Comparison of ENCODE assay signal across 10 cellular contexts in the genomic region with DNA sequence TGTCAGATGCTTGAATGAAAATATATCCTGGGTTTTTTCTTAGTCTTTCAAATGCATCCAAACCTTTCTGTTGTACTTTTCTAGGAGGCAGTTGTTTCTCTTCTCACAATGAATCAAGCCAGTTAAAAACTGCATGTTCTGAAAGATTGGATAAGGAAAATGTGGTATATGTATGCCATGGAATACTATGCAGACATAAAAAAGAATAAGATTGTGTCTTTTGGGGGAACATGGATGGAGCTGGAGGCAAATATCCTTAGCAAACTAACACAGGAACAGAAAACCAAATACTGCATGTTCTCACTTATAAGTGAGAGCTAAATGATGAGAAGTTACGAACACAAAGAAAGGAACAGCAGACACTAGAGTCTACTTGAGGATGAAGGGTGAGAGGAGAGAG. TPM values are rescaled to one million over a fixed set of nuclear protein-coding genes. Genes with fewer than 3 reads are reported as not detected.
"Had no signal": no experiment of that assay in that cellular context is flagged by ENCODE, and none has a peak within 500 bp of the region (broad histone marks: within the 10 kb centered on the region; RNA-seq: fewer than 3 reads in every experiment).

No MANE protein-coding gene starts in this region.

- H2AFZ ChIP-seq: GM23248 had no signal

- H3K4me3 Mint-ChIP-seq: GM23338, H9, HFFc6 had no signal

- DNase-seq: GM23248, GOT3, H7, H9, HCEC 1CT, HFFc6 had no signal

- H3K27ac Mint-ChIP-seq: GM23338, H9, HFFc6 had no signal

- H3K36me3 ChIP-seq: HAP-1 had no signal

- H3K9me3 Mint-ChIP-seq: GM23338 had no signal

- H3K4me2 ChIP-seq: GM23338 had no signal

- H3K9me3 ChIP-seq: HAP-1 had no signal

- H3K4me3 ChIP-seq: GM23248, GM23338, HAP-1 had no signal

- H3K27ac ChIP-seq: GM23248 had no signal

- FAIRE-seq: H1, H54 had no signal

- H3K9ac ChIP-seq: GM23248 had no signal

RNA-seq across cellular contexts. Expression of a gene that starts 51.7 kb away (rescaled TPM):
- total RNA-seq: HFFc6 had no signal
- polyA plus RNA-seq: GM23248 had no signal
